Comparison of ENCODE assay signal across 27 cellular contexts in the genomic region with DNA sequence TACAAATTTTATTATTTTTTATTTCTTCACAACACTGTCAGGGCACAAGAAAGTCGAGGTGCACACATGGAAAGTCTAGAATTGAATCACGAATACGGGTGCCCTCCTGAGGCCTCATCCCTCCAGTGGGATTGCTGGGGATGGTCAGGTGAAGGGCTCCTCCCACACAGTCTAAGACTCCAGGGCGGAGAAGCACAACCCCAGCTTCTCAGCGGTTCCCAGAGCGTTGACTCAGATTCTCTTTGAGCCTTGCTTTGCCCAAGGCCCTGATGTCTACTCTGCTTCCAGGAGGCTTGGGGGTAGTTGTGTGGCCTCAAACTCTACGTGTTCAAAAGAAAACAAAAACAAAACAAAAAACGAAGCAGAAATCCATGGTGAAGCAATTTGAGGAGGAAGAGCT.
"Had no signal": no experiment of that assay in that cellular context is flagged by ENCODE, and none has a peak within 500 bp of the region (broad histone marks: within the 10 kb centered on the region; RNA-seq: fewer than 3 reads in every experiment).

No MANE protein-coding gene starts in this region.

- H3K36me3 Mint-ChIP-seq: activated naive CD8-positive, alpha-beta T cell had no signal

- H3K36me3 ChIP-seq: brain microvascular endothelial cell, esophagus squamous epithelium, gastroesophageal sphincter, heart right ventricle had no signal

- H3K4me3 Mint-ChIP-seq: activated CD4-positive, alpha-beta memory T cell treated with anti-CD3 and anti-CD28 coated beads, Interleukin-2, amount 10 ng/mL, durations not matched to agents 7 days and 5 days; activated CD4-positive, alpha-beta T cell treated with anti-CD3 and anti-CD28 coated beads, Interleukin-2, amount 10 ng/mL, durations not matched to agents 7 days and 5 days; activated naive CD8-positive, alpha-beta T cell; activated T-cell treated with anti-CD3 and anti-CD28 coated beads, Interleukin-2, amount 50 U/mL, for 24 hours; activated T-cell treated with anti-CD3 and anti-CD28 coated beads, Interleukin-2, amount 50 U/mL, for 72 hours; central memory CD8-positive, alpha-beta T cell; dendritic cell treated with granulocyte-macrophage colony-stimulating factor and Interleukin-4, amounts not matched to agents 40 ng/mL and 50 ng/mL, for 4 days had no signal

- H3K9me3 ChIP-seq: esophagus squamous epithelium, gastroesophageal sphincter had no signal

- H3K4me3 ChIP-seq: coronary artery, dorsolateral prefrontal cortex, esophagus squamous epithelium, gastroesophageal sphincter, heart right ventricle had no signal

- ATAC-seq: activated T-cell treated with anti-CD3 and anti-CD28 coated beads, Interleukin-2, amount 50 U/mL, for 72 hours; gastroesophageal sphincter; heart right ventricle had no signal

- H3K4me1 ChIP-seq: esophagus squamous epithelium, gastroesophageal sphincter had no signal

- H3K27ac Mint-ChIP-seq: activated CD4-positive, alpha-beta memory T cell treated with anti-CD3 and anti-CD28 coated beads, Interleukin-2, amount 10 ng/mL, durations not matched to agents 7 days and 5 days; activated CD4-positive, alpha-beta T cell treated with anti-CD3 and anti-CD28 coated beads, Interleukin-2, amount 10 ng/mL, durations not matched to agents 7 days and 5 days; activated naive CD8-positive, alpha-beta T cell; activated T-cell treated with anti-CD3 and anti-CD28 coated beads, Interleukin-2, amount 50 U/mL, for 24 hours; activated T-cell treated with anti-CD3 and anti-CD28 coated beads, Interleukin-2, amount 50 U/mL, for 72 hours; dendritic cell treated with granulocyte-macrophage colony-stimulating factor and Interleukin-4, amounts not matched to agents 40 ng/mL and 50 ng/mL, for 4 days had no signal

- H3K27ac ChIP-seq: brain microvascular endothelial cell, coronary artery, dorsolateral prefrontal cortex, esophagus squamous epithelium, gastroesophageal sphincter, heart right ventricle had no signal

- DNase-seq: activated CD4-positive, alpha-beta memory T cell treated with anti-CD3 and anti-CD28 coated beads, Interleukin-2, amount 10 ng/mL, durations not matched to agents 7 days and 5 days; activated CD4-positive, alpha-beta T cell treated with anti-CD3 and anti-CD28 coated beads for 1 hour; activated CD4-positive, alpha-beta T cell treated with anti-CD3 and anti-CD28 coated beads for 4 hours; activated CD4-positive, alpha-beta T cell treated with anti-CD3 and anti-CD28 coated beads, Interleukin-2, amount 10 ng/mL, durations not matched to agents 7 days and 5 days; activated CD4-positive, alpha-beta T cell treated with anti-CD3 and anti-CD28 coated beads, Interleukin-2, amount 50 U/mL, for 4 hours; activated CD8-positive, alpha-beta memory T cell treated with anti-CD3 and anti-CD28 coated beads, Interleukin-2, amount 50 U/mL, for 48 hours; activated gamma-delta T cell; activated naive CD4-positive, alpha-beta T cell treated with anti-CD3 and anti-CD28 coated beads, Interleukin-2, amount 50 U/mL, for 16 hours; activated naive CD4-positive, alpha-beta T cell treated with Interleukin-2 at 50 U/mL for 16 hours; activated T-cell treated with anti-CD3 and anti-CD28 coated beads for 4 hours; activated T-cell treated with anti-CD3 and anti-CD28 coated beads, Interleukin-2, amount 50 U/mL, for 24 hours; activated T-cell treated with anti-CD3 and anti-CD28 coated beads, Interleukin-2, amount 50 U/mL, for 72 hours; amniotic stem cell; anterior cingulate cortex; brain microvascular endothelial cell; dorsolateral prefrontal cortex; effector memory CD4-positive, alpha-beta T cell; erythroblast; esophagus squamous epithelium; foreskin melanocyte; heart right ventricle; T-helper 2 cell had no signal

- H3K4me1 Mint-ChIP-seq: central memory CD8-positive, alpha-beta T cell had no signal

- H3K27me3 ChIP-seq: brain microvascular endothelial cell, esophagus squamous epithelium, gastroesophageal sphincter had no signal

- H3K9me3 Mint-ChIP-seq: activated CD4-positive, alpha-beta memory T cell treated with anti-CD3 and anti-CD28 coated beads, Interleukin-2, amount 10 ng/mL, durations not matched to agents 7 days and 5 days; activated CD4-positive, alpha-beta T cell treated with anti-CD3 and anti-CD28 coated beads, Interleukin-2, amount 10 ng/mL, durations not matched to agents 7 days and 5 days; activated T-cell treated with anti-CD3 and anti-CD28 coated beads, Interleukin-2, amount 50 U/mL, for 24 hours; activated T-cell treated with anti-CD3 and anti-CD28 coated beads, Interleukin-2, amount 50 U/mL, for 72 hours; central memory CD8-positive, alpha-beta T cell; dendritic cell treated with granulocyte-macrophage colony-stimulating factor and Interleukin-4, amounts not matched to agents 40 ng/mL and 50 ng/mL, for 4 days had no signal
